In the genomic region with DNA sequence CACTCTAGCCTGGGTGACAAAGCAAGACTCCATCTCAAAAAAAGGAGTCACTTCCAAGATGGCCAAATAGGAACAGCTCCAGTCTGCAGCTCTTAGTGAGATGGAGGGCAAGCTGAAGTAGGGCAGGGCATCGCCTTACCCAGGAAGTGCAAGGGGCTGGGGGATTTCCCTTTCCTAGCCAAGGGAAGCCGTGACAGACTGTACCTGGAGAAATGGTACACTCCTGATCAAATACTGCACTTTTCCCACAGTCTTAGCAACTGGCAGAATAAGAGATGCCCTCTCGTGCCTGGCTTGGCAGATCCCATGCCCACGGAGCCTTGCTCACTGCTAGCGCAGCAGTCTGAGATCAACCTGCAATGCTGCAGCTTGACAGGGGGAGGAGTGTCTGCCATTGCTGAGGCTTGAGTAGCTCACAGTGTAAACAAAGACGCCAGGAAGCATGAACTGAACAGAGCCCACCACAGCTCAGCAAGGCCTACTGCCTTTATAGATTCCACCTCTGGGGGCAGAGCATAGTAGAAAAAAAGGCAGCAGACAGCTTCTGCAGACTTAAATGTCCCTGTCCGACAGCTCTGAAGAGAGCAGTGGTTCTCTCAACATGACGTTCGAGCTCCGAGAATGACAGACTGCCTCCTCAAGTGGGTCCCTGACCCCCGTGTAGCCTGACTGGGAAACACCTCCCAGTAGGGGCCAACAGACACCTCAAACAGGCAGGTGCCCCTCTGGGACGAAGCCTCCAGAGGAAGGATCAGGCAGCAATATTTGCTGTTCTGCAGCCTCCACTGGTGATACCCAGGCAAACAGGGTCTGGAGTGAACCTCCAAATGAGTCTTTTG, we compare ENCODE assay signal across 8 cellular contexts.
DNase-seq lines count a peak whose midpoint lies in the region; ATAC-seq and TF ChIP-seq lines count a peak whose summit lies in the region.
"Not testable (repeated sequence)": the region's sequence is repeated elsewhere in the genome, so short reads cannot be mapped to it uniquely, and the experiment has no call there.

No MANE protein-coding gene starts in this region.

- ATAC-seq in GM19372 (IDR thresholded peaks at IDR 0.05; ENCODE audit: low read depth, unreplicated experiment): peak; percentile 79
- peak; percentile 65 for ATAC-seq in Panc1
- peak; percentile 65 for ATAC-seq in central memory CD8-positive, alpha-beta T cell (replicated peaks; ENCODE audit: extremely low read depth, poor library complexity, severe bottlenecking)

- not testable (repeated sequence) for H3K9me3 ChIP-seq in Karpas-422 (ENCODE audit: low read length); Panc1 (ENCODE audit: control insufficient read depth, insufficient read depth, low read depth, low read length)

- not testable (repeated sequence) for DNase-seq in AG09309 (ENCODE audit: low read depth); Panc1 (ENCODE audit: low read depth, low spot score)
- peak; percentile 46 for DNase-seq in Karpas-422
- DNase-seq in activated CD8-positive, alpha-beta memory T cell treated with anti-CD3 and anti-CD28 coated beads, Interleukin-2, amount 50 U/mL, for 1 hour (ENCODE audit: extremely low read depth): peak; percentile 36
- DNase-seq in central memory CD8-positive, alpha-beta T cell (ENCODE audit: low spot score in 2 of 2): peak; percentile 14 to 21
- peak; percentile 95 for DNase-seq in left kidney (ENCODE audit: low read depth, low spot score)
- peak; percentile 18 for DNase-seq in stimulated activated CD4-positive, alpha-beta T cell treated with anti-CD3 and anti-CD28 coated beads, Interleukin-15, amount 100 ng/mL, for 24 hours

- H3K79me2 ChIP-seq in Karpas-422 (ENCODE audit: low read length): not testable (repeated sequence)

- H3K9me2 ChIP-seq in Karpas-422 (replicated peaks; ENCODE audit: insufficient read depth, low read length): not testable (repeated sequence)

- H3K4me3 Mint-ChIP-seq in central memory CD8-positive, alpha-beta T cell: not testable (repeated sequence)

- not testable (repeated sequence) for H3K27me3 ChIP-seq in Karpas-422 (ENCODE audit: low read length); Panc1 (ENCODE audit: control insufficient read depth, insufficient read depth, low read length)

- H3K27ac ChIP-seq in Karpas-422 (ENCODE audit: low read length); Panc1 (ENCODE audit: low read length): not testable (repeated sequence)

- peak; percentile 20 for TF ChIP-seq CTCF in AG09309 (IDR thresholded peaks at IDR 0.05; ENCODE audit: control insufficient read depth, insufficient read depth, low read depth, low read length, missing control alignments)
- TF ChIP-seq CTCF in Panc1 (IDR thresholded peaks at IDR 0.05): peak; percentile 58

- not testable (repeated sequence) for H3K4me1 Mint-ChIP-seq in central memory CD8-positive, alpha-beta T cell

- not testable (repeated sequence) for H4K20me1 ChIP-seq in Karpas-422 (ENCODE audit: insufficient read depth, low read depth, low read length)

- not testable (repeated sequence) for H3K9ac ChIP-seq in Karpas-422 (ENCODE audit: low read length)

- POLR2A ChIA-PET in Panc1 (lab: Charles Lee): not testable (repeated sequence)

- CTCF ChIA-PET in Panc1 (lab: Charles Lee): interaction anchor here (0.6 kb wide), 1 partner anchor 67 kb away, joined by 4 read pairs; no protein-coding TSS in a partner anchor

- H3K4me2 ChIP-seq in Karpas-422 (ENCODE audit: low read depth, low read length, poor library complexity, severe bottlenecking): not testable (repeated sequence)

- not testable (repeated sequence) for H2AFZ ChIP-seq in Karpas-422 (ENCODE audit: low read length)

- not testable (repeated sequence) for H3K4me3 ChIP-seq in AG09309 (ENCODE audit: control insufficient read depth, low read depth, low read length); Karpas-422 (ENCODE audit: low read length); Panc1 (ENCODE audit: low read depth in 2 of 2, low read length in 2 of 2)

- intact Hi-C loops in Panc1 (cut with micrococcal nuclease; ENCODE audit: unreplicated experiment): not testable (repeated sequence)

- H3K27ac Mint-ChIP-seq in central memory CD8-positive, alpha-beta T cell (ENCODE audit: low read depth): peak overlapping the region; percentile 19

- not testable (repeated sequence) for H3K36me3 Mint-ChIP-seq in central memory CD8-positive, alpha-beta T cell (ENCODE audit: insufficient read depth)

- H3K36me3 ChIP-seq in Karpas-422 (ENCODE audit: insufficient read depth, low read length); Panc1 (ENCODE audit: control insufficient read depth, insufficient read depth, low read length): not testable (repeated sequence)

- BruUV-seq in Panc1 (replicated peaks; lab: Mats Ljungman, UMichigan): not testable (repeated sequence)

- H3K4me1 ChIP-seq in Karpas-422 (ENCODE audit: low read length): not testable (repeated sequence)
- H3K4me1 ChIP-seq in Panc1 (ENCODE audit: control insufficient read depth, insufficient read depth, low read length): peaks cover 13% of the 10 kb centered on the region

- H3K27me3 Mint-ChIP-seq in central memory CD8-positive, alpha-beta T cell: peaks cover 52% of the 10 kb centered on the region

- not testable (repeated sequence) for H3K9me3 Mint-ChIP-seq in central memory CD8-positive, alpha-beta T cell

- in situ Hi-C loops in Panc1 (cut with HindIII; ENCODE audit: low pct_unique_long_range_greater_than_20kb, low sequenced_read_pairs): not testable (repeated sequence)
